In the genomic region with DNA sequence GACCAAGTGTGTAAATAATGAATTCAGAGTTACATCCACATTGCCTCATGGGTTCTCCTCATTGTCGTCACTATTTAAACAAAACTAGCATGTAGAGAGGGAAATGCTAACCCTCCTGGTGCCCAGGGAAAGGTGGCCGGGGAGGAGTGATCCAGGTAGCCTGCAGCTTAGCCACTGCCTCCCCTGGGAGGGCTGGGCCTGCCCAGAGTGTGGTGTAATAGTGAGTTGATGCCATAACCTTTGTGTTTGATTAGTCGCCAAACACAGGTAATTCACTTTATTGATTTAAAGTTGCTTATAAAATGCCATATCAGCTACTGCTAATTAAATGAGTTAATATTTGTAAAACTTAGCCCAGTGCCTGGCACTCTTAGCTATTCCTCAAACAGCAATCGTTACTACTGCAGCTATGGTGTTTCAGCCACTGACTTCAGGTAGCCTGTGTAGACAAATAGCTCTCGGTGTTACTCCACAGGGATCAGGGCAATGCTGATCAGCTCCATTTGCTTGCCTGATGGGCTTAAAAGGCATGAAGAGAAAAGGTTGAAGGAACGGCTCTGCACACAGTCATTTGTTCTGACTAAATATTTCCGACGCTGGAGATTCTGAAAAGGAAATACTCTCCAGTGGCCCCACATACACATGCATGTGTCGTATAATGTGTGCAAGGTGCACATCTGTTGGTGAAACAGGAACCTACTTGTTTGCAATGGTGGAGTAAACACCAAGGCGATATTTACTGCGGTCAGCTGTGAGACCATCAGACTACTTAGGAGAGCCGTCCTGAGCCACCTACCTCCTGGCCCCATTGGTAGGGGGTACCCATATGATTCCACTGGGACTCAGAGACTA, we compare ENCODE assay signal across 21 cellular contexts. TPM values are rescaled to one million over a fixed set of nuclear protein-coding genes. Genes with fewer than 3 reads are reported as not detected.
DNase-seq lines count a peak whose midpoint lies in the region; ATAC-seq, FAIRE-seq and TF ChIP-seq lines count a peak whose summit lies in the region.
"Had no signal": no experiment of that assay in that cellular context is flagged by ENCODE, and none has a peak within 500 bp of the region (broad histone marks: within the 10 kb centered on the region; RNA-seq: fewer than 3 reads in every experiment).

No MANE protein-coding gene starts in this region.

- H3K36me3 ChIP-seq in lower lobe of right lung, result no peaks in the 10 kb centered on the region
- H3K36me3 ChIP-seq: MG63 had no signal

- no peak overlapping the region for H3K27ac ChIP-seq in lower lobe of right lung
- H3K27ac ChIP-seq: HL-60 had no signal

- H3K27me3 ChIP-seq in lower lobe of right lung (ENCODE audit: low read depth), result no peaks in the 10 kb centered on the region
- H3K27me3 ChIP-seq: MG63 had no signal

- DNase-seq in NCI-H748 (lab: John Stamatoyannopoulos, UW; ENCODE audit: unreplicated experiment), result peak; percentile 28
- no peak for DNase-seq in NCI-H748 treated with DMSO at 0.1 percent for 48 hours (lab: John Stamatoyannopoulos, UW)
- peak; percentile 40 for DNase-seq in NCI-H774 (lab: John Stamatoyannopoulos, UW)
- no peak for DNase-seq in lower lobe of right lung
- no peak for DNase-seq in urothelium cell line (ENCODE audit: low spot score)
- no peak for DNase-seq in ureter (ENCODE audit: low spot score)
- no peak for DNase-seq in HEK293T (ENCODE audit: extremely low spot score)
- DNase-seq: 8988T, C1 segment of cervical spinal cord, HCEC 1CT, KG1, MG63, NCI-H1105, NCI-H187 treated with DMSO at 0.1 percent for 48 hours, NCI-H526, Right ventricle myocardium superior, SK-N-SH had no signal

- FAIRE-seq in urothelium cell line (lab: Jason Lieb, UNC), result peak; percentile 85
- FAIRE-seq: GM18507 had no signal

- intact Hi-C loops in lower lobe of right lung (cut with DNase I), result no loop called here

- no peaks in the 10 kb centered on the region for H3K4me1 ChIP-seq in lower lobe of right lung

- H3K4me3 ChIP-seq in lower lobe of right lung, result no peak overlapping the region
- H3K4me3 ChIP-seq: MG63 had no signal

- POLR2A ChIA-PET in HEK293T (lab: Yijun Ruan, JAX), result no interaction called here

- ATAC-seq in lower lobe of right lung (peak; percentile 31 to 80), GM19467 (IDR thresholded peaks at IDR 0.05; ENCODE audit: unreplicated experiment) (no peak)
- ATAC-seq: Panc1 had no signal

- CTCF ChIA-PET in HEK293T (lab: Yijun Ruan, JAX), result interaction anchor here (0.6 kb wide), 1 partner anchor 51 kb away, joined by 3 read pairs; no protein-coding TSS in a partner anchor

- no peaks in the 10 kb centered on the region for H3K9me3 ChIP-seq in lower lobe of right lung
- H3K9me3 ChIP-seq: MG63, SK-N-SH had no signal

- no peak for TF ChIP-seq CTCF in lower lobe of right lung (IDR thresholded peaks at IDR 0.05)

TF ChIP-seq in HEK293T, 16 proteins besides CTCF, POLR2A, EP300 and RAD21:
- TF ChIP-seq BHLHE40 (IDR thresholded peaks at IDR 0.05; ENCODE audit: borderline replicate concordance) (no peak), SUZ12 (IDR thresholded peaks at IDR 0.05) (no peak)

RNA-seq across cellular contexts. Expression of a gene that starts 45.6 kb away (rescaled TPM):
- total RNA-seq in lower lobe of right lung, result 1.1 TPM
- total RNA-seq in ureter, result not detected
- total RNA-seq: Right ventricle myocardium superior had no signal

Comparison
In these comparisons a context has a peak if more than half of its experiments do, and no peak if none do; other contexts are left out.
1. DNase-seq: peak in NCI-H748 (single experiment) and NCI-H774 (single experiment); none in NCI-H748 treated with DMSO at 0.1 percent for 48 hours (single experiment), lower lobe of right lung (single experiment), urothelium cell line (single experiment), ureter (single experiment) and HEK293T (single experiment).